In genomic region chr9:18849910-18850677, GRCh38 we compare ENCODE assay signal across 14 cellular contexts.
"Had no signal": no experiment of that assay in that cellular context is flagged by ENCODE, and none has a peak within 500 bp of the region (broad histone marks: within the 10 kb centered on the region; RNA-seq: fewer than 3 reads in every experiment).

No MANE protein-coding gene starts in this region.

- H3K27ac ChIP-seq: dorsolateral prefrontal cortex, hepatocyte, prostate gland, right lobe of liver, suprapubic skin had no signal

- H3K9me3 ChIP-seq: prostate gland, right lobe of liver, suprapubic skin had no signal

- H2AFZ ChIP-seq: hepatocyte had no signal

- H3K79me2 ChIP-seq: hepatocyte had no signal

- H3K27me3 Mint-ChIP-seq: activated CD4-positive, alpha-beta T cell treated with anti-CD3 and anti-CD28 coated beads, Interleukin-2, amount 10 ng/mL, durations not matched to agents 24 days and 14 days; activated naive CD8-positive, alpha-beta T cell treated with anti-CD3 and anti-CD28 coated beads for 36 hours had no signal

- H3K4me3 ChIP-seq: dorsolateral prefrontal cortex, hepatocyte, prostate gland, right lobe of liver, smooth muscle cell, suprapubic skin had no signal

- H3K4me2 ChIP-seq: hepatocyte, smooth muscle cell had no signal

- H3K4me1 Mint-ChIP-seq: activated CD4-positive, alpha-beta T cell treated with anti-CD3 and anti-CD28 coated beads, Interleukin-2, amount 10 ng/mL, durations not matched to agents 24 days and 14 days; activated naive CD8-positive, alpha-beta T cell treated with anti-CD3 and anti-CD28 coated beads for 36 hours had no signal

- H3K4me3 Mint-ChIP-seq: activated CD4-positive, alpha-beta T cell treated with anti-CD3 and anti-CD28 coated beads, Interleukin-2, amount 10 ng/mL, durations not matched to agents 24 days and 14 days; activated naive CD8-positive, alpha-beta T cell treated with anti-CD3 and anti-CD28 coated beads for 36 hours; stimulated activated naive CD8-positive, alpha-beta T cell treated with anti-CD3 and anti-CD28 coated beads, Interleukin-15, Interleukin-2, amounts not matched to agents 100 ng/mL and 50 ng/mL, for 24 hours had no signal

- DNase-seq: activated CD4-positive, alpha-beta T cell treated with anti-CD3 and anti-CD28 coated beads, Interleukin-2, amount 10 ng/mL, durations not matched to agents 24 days and 14 days; activated CD4-positive, CD25-positive, alpha-beta regulatory T cell; activated CD8-positive, alpha-beta memory T cell treated with anti-CD3 and anti-CD28 coated beads for 24 hours; activated gamma-delta T cell treated with Interleukin-2 at 50 U/mL for 16 hours; activated naive CD8-positive, alpha-beta T cell treated with anti-CD3 and anti-CD28 coated beads for 36 hours; anterior cingulate cortex; dorsolateral prefrontal cortex; right lobe of liver; SW 1271 had no signal

- H3K36me3 Mint-ChIP-seq: activated naive CD8-positive, alpha-beta T cell treated with anti-CD3 and anti-CD28 coated beads for 36 hours had no signal

- H3K27me3 ChIP-seq: dorsolateral prefrontal cortex, hepatocyte, right lobe of liver, suprapubic skin had no signal

- H3K36me3 ChIP-seq: prostate gland, right lobe of liver, suprapubic skin had no signal

- H3K9me3 Mint-ChIP-seq: activated CD4-positive, alpha-beta T cell treated with anti-CD3 and anti-CD28 coated beads, Interleukin-2, amount 10 ng/mL, durations not matched to agents 24 days and 14 days; activated naive CD8-positive, alpha-beta T cell treated with anti-CD3 and anti-CD28 coated beads for 36 hours; stimulated activated naive CD8-positive, alpha-beta T cell treated with anti-CD3 and anti-CD28 coated beads, Interleukin-15, Interleukin-2, amounts not matched to agents 100 ng/mL and 50 ng/mL, for 24 hours had no signal

- ATAC-seq: right lobe of liver had no signal

- H3K27ac Mint-ChIP-seq: activated CD4-positive, alpha-beta T cell treated with anti-CD3 and anti-CD28 coated beads, Interleukin-2, amount 10 ng/mL, durations not matched to agents 24 days and 14 days; activated naive CD8-positive, alpha-beta T cell treated with anti-CD3 and anti-CD28 coated beads for 36 hours; stimulated activated naive CD8-positive, alpha-beta T cell treated with anti-CD3 and anti-CD28 coated beads, Interleukin-15, Interleukin-2, amounts not matched to agents 100 ng/mL and 50 ng/mL, for 24 hours had no signal

- H3K4me1 ChIP-seq: prostate gland had no signal
